ENCODE assay signal across 22 cellular contexts in genomic region chr13:59651479-59651878, GRCh38.
"Had no signal": no experiment of that assay in that cellular context is flagged by ENCODE, and none has a peak within 500 bp of the region (broad histone marks: within the 10 kb centered on the region; RNA-seq: fewer than 3 reads in every experiment).

No MANE protein-coding gene starts in this region.

- H3K27ac ChIP-seq: colonic mucosa, hepatocyte, ovary, right atrium auricular region, sigmoid colon, tibial artery, upper lobe of left lung, uterus had no signal

- H3K4me1 Mint-ChIP-seq: endodermal cell; naive thymus-derived CD8-positive, alpha-beta T cell had no signal

- H3K4me3 Mint-ChIP-seq: endodermal cell; naive thymus-derived CD8-positive, alpha-beta T cell; neural crest cell; stimulated activated naive CD8-positive, alpha-beta T cell treated with anti-CD3 and anti-CD28 coated beads, Interleukin-15, Interleukin-2, amounts not matched to agents 100 ng/mL and 50 ng/mL, for 24 hours had no signal

- H3K4me3 ChIP-seq: colonic mucosa, hepatocyte, mucosa of descending colon, ovary, right atrium auricular region, sigmoid colon, tibial artery, upper lobe of left lung, uterus had no signal

- H3K9me3 Mint-ChIP-seq: endodermal cell; naive thymus-derived CD8-positive, alpha-beta T cell; stimulated activated naive CD8-positive, alpha-beta T cell treated with anti-CD3 and anti-CD28 coated beads, Interleukin-15, Interleukin-2, amounts not matched to agents 100 ng/mL and 50 ng/mL, for 24 hours had no signal

- H3K4me1 ChIP-seq: colonic mucosa, right atrium auricular region, sigmoid colon, tibial artery, upper lobe of left lung, uterus had no signal

- H3K27me3 ChIP-seq: colonic mucosa, hepatocyte, ovary, right atrium auricular region, sigmoid colon, tibial artery, upper lobe of left lung, uterus had no signal

- H3K36me3 ChIP-seq: colonic mucosa, ovary, right atrium auricular region, sigmoid colon, tibial artery, upper lobe of left lung, uterus had no signal

- H3K36me3 Mint-ChIP-seq: naive thymus-derived CD8-positive, alpha-beta T cell had no signal

- ATAC-seq: left lobe of liver; mucosa of descending colon; naive thymus-derived CD8-positive, alpha-beta T cell had no signal

- H3K9me3 ChIP-seq: colonic mucosa, mucosa of descending colon, ovary, right atrium auricular region, sigmoid colon, tibial artery, upper lobe of left lung, uterus had no signal

- H3K27ac Mint-ChIP-seq: endodermal cell; naive thymus-derived CD8-positive, alpha-beta T cell; stimulated activated naive CD8-positive, alpha-beta T cell treated with anti-CD3 and anti-CD28 coated beads, Interleukin-15, Interleukin-2, amounts not matched to agents 100 ng/mL and 50 ng/mL, for 24 hours had no signal

- DNase-seq: colonic mucosa; effector CD4-positive, alpha-beta T cell; endodermal cell; erythroblast; foreskin melanocyte; head of caudate nucleus; mammary epithelial cell; mucosa of descending colon; naive thymus-derived CD8-positive, alpha-beta T cell; nucleus accumbens; ovary; sigmoid colon; small intestine; stimulated activated CD4-positive, alpha-beta T cell treated with anti-CD3 and anti-CD28 coated beads, Interleukin-12 subunit alpha, Interleukin-12 subunit beta, amount 100 ng/mL, for 4 hours; tibial artery; upper lobe of left lung; uterus had no signal
